In the genomic region with DNA sequence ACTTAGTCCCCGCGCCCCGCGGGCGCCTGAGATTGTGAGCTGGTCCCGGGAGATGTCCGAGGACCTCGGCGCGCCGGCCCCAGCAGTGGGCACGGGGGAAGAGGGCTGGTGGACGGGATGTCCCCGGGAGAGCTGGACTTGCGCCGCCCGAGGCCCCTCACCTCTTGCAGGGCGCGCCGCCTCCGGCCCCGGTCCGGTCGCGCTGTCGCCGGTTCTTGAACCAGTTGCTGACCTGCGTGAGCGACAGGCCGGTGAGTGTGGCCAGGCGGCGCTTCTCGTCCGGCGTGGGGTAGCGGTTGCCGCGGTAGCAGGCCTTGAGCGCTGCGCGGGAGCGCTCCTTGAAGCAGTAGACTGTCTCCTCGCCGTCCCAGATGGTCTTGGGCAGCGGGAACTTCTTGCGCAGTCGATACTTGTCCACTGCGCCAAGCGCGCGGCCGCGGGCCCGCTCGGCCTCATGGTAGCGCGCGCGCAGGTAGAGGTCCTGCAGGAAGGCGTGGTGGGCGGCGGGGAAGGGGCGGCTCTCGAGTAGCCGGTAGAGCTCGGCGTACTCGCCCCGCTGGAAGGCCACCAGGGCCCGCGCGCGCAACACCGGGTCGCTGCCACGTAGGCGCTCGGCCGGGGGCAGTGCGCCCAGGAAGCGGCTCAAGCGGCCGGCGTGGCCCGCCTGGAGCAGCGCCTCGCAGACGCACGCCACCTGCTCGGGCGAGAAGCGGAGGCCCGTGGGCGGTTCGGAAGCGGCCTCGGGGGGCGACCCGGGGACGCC, we compare ENCODE assay signal across 8 cellular contexts. TPM values are rescaled to one million over a fixed set of nuclear protein-coding genes. Genes with fewer than 3 reads are reported as not detected.
DNase-seq lines count a peak whose midpoint lies in the region; ATAC-seq and TF ChIP-seq lines count a peak whose summit lies in the region.

No MANE protein-coding gene starts in this region.

- no peak overlapping the region for H3K27ac Mint-ChIP-seq in CD4-positive, alpha-beta T cell

- H3K9me3 Mint-ChIP-seq in CD4-positive, alpha-beta T cell = no peaks in the 10 kb centered on the region

- intact Hi-C loops in CD4-positive, alpha-beta T cell (cut with DNase I, micrococcal nuclease) = loop anchor here in 1 of 2 experiments (2.0 kb wide), 1 partner anchor 37 kb away; a partner anchor contains a TSS

- peak overlapping the region; percentile 80 for H3K4me3 Mint-ChIP-seq in CD4-positive, alpha-beta T cell

- no peak for TF ChIP-seq CTCF in CD4-positive, alpha-beta T cell (IDR thresholded peaks at IDR 0.05)

- H3K9ac ChIP-seq in endocrine pancreas (ENCODE audit: control insufficient read depth, insufficient read depth, low read length) = peak overlapping the region; percentile 62

- no peaks in the 10 kb centered on the region for H3K4me1 ChIP-seq in endocrine pancreas (ENCODE audit: control insufficient read depth, insufficient read depth, low read length)

- peaks cover 25% of the 10 kb centered on the region for H3K4me1 Mint-ChIP-seq in CD4-positive, alpha-beta T cell (ENCODE audit: low read depth)

- CTCF ChIA-PET in CD4-positive, alpha-beta T cell (lab: Charles Lee) = interaction anchor here (0.8 to 7.2 kb wide), 4 partner anchors 12 to 49 kb away, joined by 3 to 172 read pairs (median 43); no protein-coding TSS in a partner anchor

- no peaks in the 10 kb centered on the region for H3K36me3 ChIP-seq in endocrine pancreas (ENCODE audit: control insufficient read depth, insufficient read depth, low read length)

- POLR2A ChIA-PET in CD4-positive, alpha-beta T cell (lab: Charles Lee) = interaction anchor here (1.0 to 3.4 kb wide), 9 partner anchors 11 to 135 kb away, joined by 3 to 52 read pairs (median 16); a partner anchor contains a TSS

- H3K9me3 ChIP-seq in CD4-positive, alpha-beta T cell (ENCODE audit: control insufficient read depth, low read length) = no peaks in the 10 kb centered on the region
- H3K9me3 ChIP-seq in endocrine pancreas (ENCODE audit: control insufficient read depth, low read length) = no peaks in the 10 kb centered on the region

- H3K4me3 ChIP-seq in endocrine pancreas (ENCODE audit: control insufficient read depth, insufficient read depth, low read length) = no peak overlapping the region

- H3K36me3 Mint-ChIP-seq in CD4-positive, alpha-beta T cell (ENCODE audit: low read depth) = peaks cover 3% of the 10 kb centered on the region

- H3K27ac ChIP-seq in CD4-positive, alpha-beta T cell (ENCODE audit: low read depth, low read length) = no peak overlapping the region

- no peak for DNase-seq in CD4-positive, alpha-beta T cell
- DNase-seq in H4 (ENCODE audit: low spot score) (peak; percentile 21), SW480 (ENCODE audit: low spot score) (peak; percentile 72), midbrain (lab: John Stamatoyannopoulos, UW) (peak; percentile 24), ureter (ENCODE audit: low spot score) (peak; percentile 77)

- peaks cover 17% of the 10 kb centered on the region for H3K27me3 ChIP-seq in CD4-positive, alpha-beta T cell (ENCODE audit: control insufficient read depth, insufficient read depth, low read length)
- no peaks in the 10 kb centered on the region for H3K27me3 ChIP-seq in endocrine pancreas (ENCODE audit: control insufficient read depth, insufficient read depth, low read length)

- no peak for ATAC-seq in CD4-positive, alpha-beta T cell (ENCODE audit: poor library complexity)
- ATAC-seq in HG02759 (IDR thresholded peaks at IDR 0.05; ENCODE audit: unreplicated experiment) (no peak), GM21528 (IDR thresholded peaks at IDR 0.05; ENCODE audit: low FRiP score, unreplicated experiment) (no peak)

- H3K27me3 Mint-ChIP-seq in CD4-positive, alpha-beta T cell = peaks cover 14% of the 10 kb centered on the region

RNA-seq across cellular contexts. Expression of a gene that starts 1.0 kb away (rescaled TPM):
- total RNA-seq in CD4-positive, alpha-beta T cell = under 1 TPM; 0.58 to 0.59 TPM
- total RNA-seq in H4 (2014; rRNA removed; shearing (Covaris generic)) = 2.9 and 3.2 TPM in 2 replicates
- total RNA-seq in ureter = 18.1 TPM

RNA-seq across cellular contexts. Expression of a gene that starts 14.2 kb away (rescaled TPM):
- total RNA-seq in CD4-positive, alpha-beta T cell = 10 to 100 TPM; 24.0 to 24.9 TPM
- 1.6 and 2.2 TPM in 2 replicates for total RNA-seq in H4 (2014; rRNA removed; shearing (Covaris generic))
- total RNA-seq in ureter = 106 TPM

RNA-seq across cellular contexts. Expression of a gene that starts 24.6 kb away (rescaled TPM):
- 10 to 100 TPM; 28.6 to 31.5 TPM for total RNA-seq in CD4-positive, alpha-beta T cell
- total RNA-seq in H4 (2014; rRNA removed; shearing (Covaris generic)) = 5.9 and 7.8 TPM in 2 replicates
- total RNA-seq in ureter = 64.2 TPM

RNA-seq across cellular contexts. Expression of a gene that starts 34.8 kb away (rescaled TPM):
- not detected for total RNA-seq in CD4-positive, alpha-beta T cell
- total RNA-seq in H4 (2014; rRNA removed; shearing (Covaris generic)) = not detected in 2 replicates
- total RNA-seq in ureter = not detected

RNA-seq across cellular contexts. Expression of a gene that starts 37.4 kb away (rescaled TPM):
- 10 to 100 TPM; 17.2 to 17.5 TPM for total RNA-seq in CD4-positive, alpha-beta T cell
- 2.3 and 2.8 TPM in 2 replicates for total RNA-seq in H4 (2014; rRNA removed; shearing (Covaris generic))
- total RNA-seq in ureter = 24.8 TPM

Comparison
In these comparisons a context has a peak if more than half of its experiments do, and no peak if none do; other contexts are left out.
1. DNase-seq: peak in H4 (single experiment), SW480 (single experiment), midbrain (single experiment) and ureter (single experiment); none in CD4-positive, alpha-beta T cell (0 of 10).